Comparison of ENCODE assay signal across 8 cellular contexts in the genomic region with DNA sequence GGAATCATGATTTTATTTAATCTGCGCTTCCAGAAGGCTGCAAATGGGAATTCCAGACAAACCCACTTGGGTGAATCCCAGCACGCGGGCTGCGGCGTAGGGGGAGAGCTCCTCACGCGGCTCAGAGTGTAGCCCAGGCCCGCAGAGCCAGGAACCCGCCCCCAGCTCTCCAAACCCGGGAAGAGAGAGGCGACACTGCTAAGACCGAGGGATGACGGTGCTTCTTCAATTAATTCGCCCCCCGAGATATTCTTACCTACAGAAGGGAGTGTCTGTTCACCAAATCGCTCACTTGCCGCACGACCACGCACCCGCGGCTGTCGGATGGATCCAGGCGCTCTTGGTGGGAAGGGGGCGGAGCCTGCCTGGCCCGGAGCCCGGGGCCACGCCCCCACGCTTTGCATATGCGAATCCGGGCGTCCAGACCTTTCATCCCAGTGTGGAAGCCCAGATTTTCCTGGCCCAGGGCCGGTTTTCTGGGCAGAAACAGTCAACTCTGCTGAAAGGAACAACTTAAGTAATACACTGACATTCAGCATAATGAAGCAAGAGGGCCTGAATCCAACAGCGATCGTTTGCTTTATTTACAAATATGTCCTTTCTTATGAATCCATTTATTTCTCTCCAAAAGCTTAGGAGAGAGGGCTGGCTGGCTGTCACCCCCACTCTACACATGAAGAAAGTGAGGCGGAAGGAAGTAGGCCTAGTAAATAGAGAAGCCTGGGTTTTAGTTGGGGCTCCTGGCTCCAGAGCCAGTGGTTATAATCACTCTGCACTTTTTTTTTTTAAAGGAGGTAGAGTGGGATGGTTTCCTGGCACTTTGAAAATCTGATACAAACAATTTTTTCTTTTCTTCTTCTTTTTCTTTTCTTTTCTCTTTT.
A peak's percentile ranks its signal among the peaks of the same experiment; 100 is the strongest.
DNase-seq lines count a peak whose midpoint lies in the region; ATAC-seq and TF ChIP-seq lines count a peak whose summit lies in the region.

Gene SLC19A3, minus strand, starts transcription at position 342 of the 881 bp plus-strand sequence. CDS start 15,710 bp downstream, outside the sequence.

- peak; percentile 59 for DNase-seq in DMS 273 treated with DMSO at 0.1 percent for 48 hours (lab: John Stamatoyannopoulos, UW)
- peak; percentile 56 for DNase-seq in NCI-H1105 (lab: John Stamatoyannopoulos, UW)
- peak; percentile 81 for DNase-seq in choroid plexus epithelial cell (ENCODE audit: low read depth)
- DNase-seq in iris pigment epithelial cell (ENCODE audit: low read depth) = peak; percentile 80
- peak; percentile 69 for DNase-seq in skeletal muscle cell (ENCODE audit: low read depth)
- DNase-seq in GM19240 (ENCODE audit: insufficient read length, low spot score) = no peak

- no peak for TF ChIP-seq CTCF in choroid plexus epithelial cell (conservative IDR thresholded peaks at IDR 0.05; ENCODE audit: low read depth, low read length)

- ATAC-seq in GM21423 (IDR thresholded peaks at IDR 0.05; ENCODE audit: unreplicated experiment) (no peak), HG03095 (IDR thresholded peaks at IDR 0.05; ENCODE audit: unreplicated experiment) (no peak)

- H3K4me3 ChIP-seq in choroid plexus epithelial cell (ENCODE audit: low read depth, low read length) (peak within 1 kb of the TSS; percentile 61), skeletal muscle cell (ENCODE audit: low read depth, low read length) (peak within 1 kb of the TSS; percentile 51)
